Comparison of ENCODE assay signal across 22 cellular contexts in the genomic region with DNA sequence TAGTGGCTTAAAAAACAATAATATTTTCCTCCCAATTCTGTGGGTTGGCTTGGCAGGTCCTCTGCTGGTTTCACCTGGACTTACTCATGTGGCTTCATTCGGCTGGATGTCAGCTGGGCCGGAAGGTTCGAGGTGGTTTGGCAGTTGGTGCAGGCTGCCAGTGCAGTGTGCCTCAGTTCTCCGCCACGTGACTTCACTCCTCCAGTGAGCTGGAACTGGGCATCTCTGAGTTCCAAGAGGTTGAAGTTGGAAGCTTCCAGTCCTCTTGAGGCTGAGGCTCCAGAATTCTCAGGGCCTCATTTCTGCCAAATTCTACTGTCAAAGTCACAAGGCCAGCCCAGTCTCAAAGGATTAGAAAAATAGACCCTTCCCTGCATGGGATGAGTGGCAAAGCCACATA.
DNase-seq lines count a peak whose midpoint lies in the region; ATAC-seq, FAIRE-seq and TF ChIP-seq lines count a peak whose summit lies in the region.
"Had no signal": no experiment of that assay in that cellular context is flagged by ENCODE, and none has a peak within 500 bp of the region (broad histone marks: within the 10 kb centered on the region; RNA-seq: fewer than 3 reads in every experiment).

No MANE protein-coding gene starts in this region.

- POLR2A ChIA-PET in H1 (lab: Charles Lee; ENCODE audit: partially characterized antibody): interaction anchor here (0.7 kb wide), 1 partner anchor 139 kb away, joined by 3 read pairs; no protein-coding TSS in a partner anchor

- H3K27me3 ChIP-seq in H1 (replicated peaks in 1 of 4; ENCODE audit: control insufficient read depth in 3 of 4, extremely low read depth in 1 of 4, insufficient read depth in 3 of 4, low read length in 3 of 4): no peaks in the 10 kb centered on the region
- H3K27me3 ChIP-seq: BE2C had no signal

- no peak overlapping the region for H2BK5ac ChIP-seq in H1 (ENCODE audit: low read depth, low read length)

- TF ChIP-seq POLR2A in H1 (IDR thresholded peaks at IDR 0.05; ENCODE audit: control extremely low read depth in 1 of 2, low read depth in 2 of 2, low read length in 2 of 2): no peak

- peak overlapping the region; percentile 8 for H3K4ac ChIP-seq in H1 (replicated peaks; ENCODE audit: insufficient read length, low read depth, low read length)

- H3K4me3 ChIP-seq in H1 (ENCODE audit: extremely low read depth in 1 of 4, insufficient read depth in 2 of 4, low read depth in 3 of 4, low read length in 4 of 4): no peak overlapping the region
- H3K4me3 ChIP-seq: PC-9 had no signal

- no peaks in the 10 kb centered on the region for H3K9me3 Mint-ChIP-seq in natural killer cell treated with Interleukin-12 subunit alpha and Interleukin-12 subunit beta and Interleukin-15 and Interleukin-18, amount 100 ng/mL, for 72 hours
- no peaks in the 10 kb centered on the region for H3K9me3 Mint-ChIP-seq in natural killer cell
- H3K9me3 Mint-ChIP-seq: HFFc6 had no signal

- no peaks in the 10 kb centered on the region for H4K20me1 ChIP-seq in H1 (replicated peaks in 1 of 2; ENCODE audit: control insufficient read depth in 1 of 2, insufficient read depth in 2 of 2, low read length in 2 of 2)

- H3K4me1 ChIP-seq in H1 (replicated peaks in 1 of 4; ENCODE audit: control insufficient read depth in 3 of 4, insufficient read depth in 4 of 4, low read length in 3 of 4): no peaks in the 10 kb centered on the region; a peak in 1 of 7 replicates
- H3K4me1 ChIP-seq: BE2C had no signal

- DNase-seq in natural killer cell treated with Interleukin-12 subunit alpha and Interleukin-12 subunit beta and Interleukin-15 and Interleukin-18, amount 100 ng/mL, for 72 hours (ENCODE audit: low spot score): peak; percentile 26
- DNase-seq in natural killer cell: no peak
- DNase-seq in H1 (ENCODE audit: low read depth in 1 of 2, low spot score in 2 of 2): peak in 1 of 2 experiments; percentile 39
- peak; percentile 58 for DNase-seq in posterior vena cava (ENCODE audit: low spot score)
- no peak for DNase-seq in foreskin melanocyte
- DNase-seq in nucleus accumbens (lab: John Stamatoyannopoulos, UW): no peak
- no peak for DNase-seq in GM13976 (ENCODE audit: low spot score)
- no peak for DNase-seq in NCI-H1694 (lab: John Stamatoyannopoulos, UW)
- DNase-seq: BE2C; CD4-positive, CD25-positive, alpha-beta regulatory T cell; COR-L47; DMS 273 treated with DMSO at 0.1 percent for 48 hours; DND-41; H7; HFFc6; NCI-H1417; NCI-H1930; NCI-H345; NCI-H524 treated with DMSO at 0.1 percent for 48 hours; PC-9 had no signal

- H3K79me1 ChIP-seq in H1 (ENCODE audit: low read depth, low read length): no peaks in the 10 kb centered on the region

- H2BK15ac ChIP-seq in H1 (ENCODE audit: low read length): no peak overlapping the region

- no peaks in the 10 kb centered on the region for H3K27me3 Mint-ChIP-seq in natural killer cell treated with Interleukin-12 subunit alpha and Interleukin-12 subunit beta and Interleukin-15 and Interleukin-18, amount 100 ng/mL, for 72 hours
- peaks cover 0 to 6% of the 10 kb centered on the region in 2 donors for H3K27me3 Mint-ChIP-seq in natural killer cell (ENCODE audit: low read depth in 2 of 2)

- no peak overlapping the region for H3K27ac Mint-ChIP-seq in natural killer cell treated with Interleukin-12 subunit alpha and Interleukin-12 subunit beta and Interleukin-15 and Interleukin-18, amount 100 ng/mL, for 72 hours
- H3K27ac Mint-ChIP-seq in natural killer cell: no peak overlapping the region
- H3K27ac Mint-ChIP-seq: HFFc6 had no signal

- no peak overlapping the region for H2BK12ac ChIP-seq in H1 (ENCODE audit: low read depth, low read length)

- 98% methylated on average over 5 of the region's 5 CpGs; no CpG with 5 or more reads in 1 of the 2 experiments for WGBS in H1 (ENCODE audit: extremely low coverage in 1 of 2, insufficient coverage in 1 of 2, insufficient read length in 1 of 2, insufficient replicate concordance in 2 of 2, low coverage in 1 of 2, low lambda C conversion rate in 2 of 2, missing lambda C conversion rate in 1 of 2), 2 experiments

- no peak overlapping the region for H3K4me2 ChIP-seq in H1 (ENCODE audit: insufficient read depth in 1 of 2, low read depth in 2 of 2, low read length in 2 of 2)
- H3K4me2 ChIP-seq: PC-9 had no signal

- H3K23ac ChIP-seq in H1 (ENCODE audit: insufficient read length): no peak overlapping the region

- intact Hi-C loops in natural killer cell (cut with micrococcal nuclease): no loop called here
- intact Hi-C loops in posterior vena cava (cut with DNase I): no loop called here

- no peak overlapping the region for H2BK120ac ChIP-seq in H1 (replicated peaks; ENCODE audit: low read depth, low read length)

- no peak overlapping the region for H3K14ac ChIP-seq in H1 (ENCODE audit: insufficient read length)

- no peak overlapping the region for H3K4me3 Mint-ChIP-seq in natural killer cell treated with Interleukin-12 subunit alpha and Interleukin-12 subunit beta and Interleukin-15 and Interleukin-18, amount 100 ng/mL, for 72 hours
- H3K4me3 Mint-ChIP-seq in natural killer cell: no peak overlapping the region
- H3K4me3 Mint-ChIP-seq: CD4-positive, CD25-positive, alpha-beta regulatory T cell; HFFc6 had no signal

- H3K9ac ChIP-seq in H1 (replicated peaks in 1 of 4; ENCODE audit: extremely low read depth in 1 of 4, low read depth in 3 of 4, low read length in 3 of 4): no peak overlapping the region

- peaks cover 4% of the 10 kb centered on the region for H3K36me3 Mint-ChIP-seq in natural killer cell treated with Interleukin-12 subunit alpha and Interleukin-12 subunit beta and Interleukin-15 and Interleukin-18, amount 100 ng/mL, for 72 hours
- no peaks in the 10 kb centered on the region for H3K36me3 Mint-ChIP-seq in natural killer cell
- H3K36me3 Mint-ChIP-seq: CD4-positive, CD25-positive, alpha-beta regulatory T cell had no signal

- no peak overlapping the region for H2AK5ac ChIP-seq in H1 (ENCODE audit: low read depth, low read length)

- no peak overlapping the region for H2AFZ ChIP-seq in H1 (ENCODE audit: low read length)
- H2AFZ ChIP-seq: PC-9 had no signal

- no peak overlapping the region for H3K18ac ChIP-seq in H1 (ENCODE audit: extremely low read depth, low read length)

- no peak for TF ChIP-seq EP300 in H1 (IDR thresholded peaks at IDR 0.05; ENCODE audit: borderline replicate concordance in 1 of 2, low read depth in 2 of 2, low read length in 2 of 2)

- in situ Hi-C loops in GM13976 (cut with MboI; ENCODE audit: low sequenced_read_pairs, unreplicated experiment): no loop called here

- H4K91ac ChIP-seq in H1 (replicated peaks; ENCODE audit: insufficient read length, low read length): no peak overlapping the region

- H3K4me1 Mint-ChIP-seq in natural killer cell treated with Interleukin-12 subunit alpha and Interleukin-12 subunit beta and Interleukin-15 and Interleukin-18, amount 100 ng/mL, for 72 hours (ENCODE audit: low read depth in 2 of 2): no peaks in the 10 kb centered on the region
- H3K4me1 Mint-ChIP-seq in natural killer cell: no peaks in the 10 kb centered on the region
- H3K4me1 Mint-ChIP-seq: CD4-positive, CD25-positive, alpha-beta regulatory T cell had no signal

- FAIRE-seq in H1 (lab: Jason Lieb, UNC): no peak
- FAIRE-seq: G401.6 had no signal

- CTCF ChIA-PET in H1 (lab: Charles Lee; ENCODE audit: partially characterized antibody): interaction anchor here (0.5 to 1.6 kb wide), 4 partner anchors 9 to 81 kb away, joined by 3 to 7 read pairs (median 4); no protein-coding TSS in a partner anchor

- TF ChIP-seq RAD21 in H1 (IDR thresholded peaks at IDR 0.05 in 1 of 2, conservative IDR thresholded peaks at IDR 0.05 in 1 of 2; ENCODE audit: low read depth in 2 of 2, low read length in 2 of 2): peak in 1 of 2 experiments; percentile 24; a peak in 1 of 4 replicates

- H2BK20ac ChIP-seq in H1 (ENCODE audit: low read length): no peak overlapping the region

- H3K56ac ChIP-seq in H1 (replicated peaks; ENCODE audit: insufficient read length, low read depth, low read length): no peak overlapping the region

- no peak overlapping the region for H4K5ac ChIP-seq in H1 (ENCODE audit: insufficient read length, low read depth, low read length)

- H3K23me2 ChIP-seq in H1 (ENCODE audit: low read depth, low read length): no peaks in the 10 kb centered on the region

- ATAC-seq in natural killer cell treated with Interleukin-12 subunit alpha and Interleukin-12 subunit beta and Interleukin-15 and Interleukin-18, amount 100 ng/mL, for 72 hours: no peak
- no peak for ATAC-seq in natural killer cell

- TF ChIP-seq CTCF in natural killer cell (IDR thresholded peaks at IDR 0.05): no peak
- peak in 1 of 3 experiments; percentile 11; a peak in 1 of 4 replicates for TF ChIP-seq CTCF in H1 (IDR thresholded peaks at IDR 0.05; ENCODE audit: control extremely low read depth in 1 of 3, insufficient read depth in 1 of 3, low read depth in 1 of 3, low read length in 3 of 3)
- TF ChIP-seq CTCF in GM13976 (IDR thresholded peaks at IDR 0.05; ENCODE audit: borderline replicate concordance, control extremely low read depth, extremely low read depth, insufficient read depth, missing control alignments): no peak

- H3K9me3 ChIP-seq in H1 (ENCODE audit: insufficient read depth in 2 of 2, low read depth in 1 of 2, low read length in 1 of 2): no peaks in the 10 kb centered on the region
- H3K9me3 ChIP-seq: BE2C had no signal

- no peaks in the 10 kb centered on the region for H3K36me3 ChIP-seq in H1 (ENCODE audit: control insufficient read depth in 2 of 4, insufficient read depth in 4 of 4, low read length in 3 of 4)
- H3K36me3 ChIP-seq: BE2C had no signal

- no peaks in the 10 kb centered on the region for H3K79me2 ChIP-seq in H1 (ENCODE audit: control insufficient read depth in 1 of 2, insufficient read depth in 2 of 2, low read length in 2 of 2)

- H3K27ac ChIP-seq in H1 (ENCODE audit: low read depth, low read length): no peak overlapping the region
- H3K27ac ChIP-seq: PC-9, RWPE1 had no signal

- no peak overlapping the region; the same call in 1 of the 2 replicates for H4K8ac ChIP-seq in H1 (ENCODE audit: extremely low read depth, insufficient read depth, low read length)

TF ChIP-seq in H1, 55 proteins besides CTCF, POLR2A, EP300 and RAD21:
- TF ChIP-seq CREB1 (IDR thresholded peaks at IDR 0.05) (no peak), CTBP2 (IDR thresholded peaks at IDR 0.05; ENCODE audit: borderline replicate concordance, insufficient read depth, insufficient read length, low read length) (no peak), SP1 (IDR thresholded peaks at IDR 0.05; ENCODE audit: low read depth, low read length) (no peak), EGR1 (IDR thresholded peaks at IDR 0.05; ENCODE audit: borderline replicate concordance, low read depth, low read length) (no peak), JUN (IDR thresholded peaks at IDR 0.05; ENCODE audit: low read depth, low read length) (no peak), POLR2AphosphoS5 (IDR thresholded peaks at IDR 0.05; ENCODE audit: low read depth, low read length) (no peak), CEBPB (IDR thresholded peaks at IDR 0.05; ENCODE audit: low read depth, low read length) (no peak), CHD1 (IDR thresholded peaks at IDR 0.05; ENCODE audit: low read depth, low read length) (no peak)
TF ChIP-seq in H1: peak in this region for 0.

Comparison
In these comparisons a context has a peak if more than half of its experiments do, and no peak if none do; other contexts are left out.
1. DNase-seq: peak in natural killer cell treated with Interleukin-12 subunit alpha and Interleukin-12 subunit beta and Interleukin-15 and Interleukin-18, amount 100 ng/mL, for 72 hours (single experiment) and posterior vena cava (single experiment); none in natural killer cell (single experiment), foreskin melanocyte (single experiment), nucleus accumbens (0 of 56), GM13976 (single experiment) and NCI-H1694 (single experiment).